34 cellular contexts compared by ENCODE assay signal in genomic region chr5:77871016-77871415, GRCh38.
"Had no signal": no experiment of that assay in that cellular context is flagged by ENCODE, and none has a peak within 500 bp of the region (broad histone marks: within the 10 kb centered on the region; RNA-seq: fewer than 3 reads in every experiment).

No MANE protein-coding gene starts in this region.

- H3K4me1 ChIP-seq: adrenal gland, ascending aorta, body of pancreas, breast epithelium had no signal

- H3K27ac ChIP-seq: adrenal gland, ascending aorta, body of pancreas, brain microvascular endothelial cell, breast epithelium, cardiac muscle cell had no signal

- ATAC-seq: activated naive CD4-positive, alpha-beta T cell treated with anti-CD3 and anti-CD28 coated beads, Interleukin-2, amount 50 U/mL, for 72 hours; activated naive CD8-positive, alpha-beta T cell treated with anti-CD3 and anti-CD28 coated beads, Interleukin-2, amount 50 U/mL, for 24 hours; activated T-cell treated with anti-CD3 and anti-CD28 coated beads, Interleukin-2, amount 50 U/mL, for 4 hours; activated T-cell treated with anti-CD3 and anti-CD28 coated beads, Interleukin-2, amount 50 U/mL, for 72 hours; activated T-helper 17 cell treated with anti-CD3 and anti-CD28 coated beads, Interleukin-2, amount 50 U/mL, for 72 hours; body of pancreas had no signal

- H3K27me3 ChIP-seq: adrenal gland, ascending aorta, body of pancreas, brain microvascular endothelial cell, breast epithelium, cardiac muscle cell had no signal

- DNase-seq: activated effector memory CD4-positive, alpha-beta T cell treated with anti-CD3 and anti-CD28 coated beads, Interleukin-2, amount 50 U/mL, for 16 hours; activated effector memory CD4-positive, alpha-beta T cell treated with Interleukin-2 at 50 U/mL for 16 hours; activated gamma-delta T cell; activated gamma-delta T cell treated with Interleukin-2 at 50 U/mL for 16 hours; activated naive CD4-positive, alpha-beta T cell; activated naive CD4-positive, alpha-beta T cell treated with anti-CD3 and anti-CD28 coated beads for 36 hours; activated naive CD4-positive, alpha-beta T cell treated with anti-CD3 and anti-CD28 coated beads, Interleukin-2, amount 10 ng/mL, durations not matched to agents 7 days and 5 days; activated naive CD4-positive, alpha-beta T cell treated with anti-CD3 and anti-CD28 coated beads, Interleukin-2, amount 50 U/mL, for 16 hours; activated naive CD4-positive, alpha-beta T cell treated with Interleukin-2 at 50 U/mL for 16 hours; activated naive CD8-positive, alpha-beta T cell treated with anti-CD3 and anti-CD28 coated beads for 36 hours; activated naive CD8-positive, alpha-beta T cell treated with anti-CD3 and anti-CD28 coated beads, Interleukin-2, amount 10 ng/mL, durations not matched to agents 7 days and 5 days; activated naive CD8-positive, alpha-beta T cell treated with anti-CD3 and anti-CD28 coated beads, Interleukin-2, amount 50 U/mL, for 24 hours; activated T-cell treated with anti-CD3 and anti-CD28 coated beads, Interleukin-2, amount 50 U/mL, for 1 hour; activated T-cell treated with anti-CD3 and anti-CD28 coated beads, Interleukin-2, amount 50 U/mL, for 24 hours; activated T-cell treated with anti-CD3 and anti-CD28 coated beads, Interleukin-2, amount 50 U/mL, for 4 hours; activated T-cell treated with anti-CD3 and anti-CD28 coated beads, Interleukin-2, amount 50 U/mL, for 48 hours; activated T-cell treated with anti-CD3 and anti-CD28 coated beads, Interleukin-2, amount 50 U/mL, for 72 hours; adrenal gland; amniotic stem cell; amygdala; anterior cingulate cortex; aorta; body of pancreas; brain microvascular endothelial cell; caudate nucleus; central memory CD4-positive, alpha-beta T cell; cerebellar nuclear complex had no signal

- FAIRE-seq: astrocyte, bronchial epithelial cell had no signal

- H3K9me3 ChIP-seq: adrenal gland, ascending aorta, body of pancreas, breast epithelium had no signal

- H3K4me3 ChIP-seq: adrenal gland, ascending aorta, body of pancreas, breast epithelium, cardiac muscle cell had no signal

- H3K36me3 ChIP-seq: adrenal gland, ascending aorta, brain microvascular endothelial cell, breast epithelium, cardiac muscle cell had no signal
